ENCODE assay signal across 14 cellular contexts in genomic region chr4:74969507-74970474, GRCh38. TPM values are rescaled to one million over a fixed set of nuclear protein-coding genes. Genes with fewer than 3 reads are reported as not detected.
A peak's percentile ranks its signal among the peaks of the same experiment; 100 is the strongest.
DNase-seq lines count a peak whose midpoint lies in the region; ATAC-seq and TF ChIP-seq lines count a peak whose summit lies in the region.
"Had no signal": no experiment of that assay in that cellular context is flagged by ENCODE, and none has a peak within 500 bp of the region (broad histone marks: within the 10 kb centered on the region; RNA-seq: fewer than 3 reads in every experiment).

No MANE protein-coding gene starts in this region.

- H3K27ac ChIP-seq in C4-2B (no peak overlapping the region), foreskin keratinocyte (no peak overlapping the region)
- H3K27ac ChIP-seq: GM23248 had no signal

- H3K27ac Mint-ChIP-seq in neural crest cell (ENCODE audit: unreplicated experiment), result no peak overlapping the region
- peak overlapping the region in 1 of 2 donors; percentile 55 for H3K27ac Mint-ChIP-seq in activated naive CD4-positive, alpha-beta T cell treated with anti-CD3 and anti-CD28 coated beads, Interleukin-2, amount 50 U/mL, for 72 hours
- H3K27ac Mint-ChIP-seq: activated naive CD8-positive, alpha-beta T cell treated with anti-CD3 and anti-CD28 coated beads, Interleukin-2, amount 50 U/mL, for 24 hours had no signal

- no peaks in the 10 kb centered on the region for H3K9me3 Mint-ChIP-seq in neural crest cell
- H3K9me3 Mint-ChIP-seq in activated naive CD4-positive, alpha-beta T cell treated with anti-CD3 and anti-CD28 coated beads, Interleukin-2, amount 50 U/mL, for 72 hours, result peaks cover 5% of the 10 kb centered on the region in 2 donors

- TF ChIP-seq CTCF in C4-2B (conservative IDR thresholded peaks at IDR 0.05) (peak; percentile 38), foreskin keratinocyte (conservative IDR thresholded peaks at IDR 0.05) (peak; percentile 27), neural crest cell (conservative IDR thresholded peaks at IDR 0.05) (peak; percentile 36)

- peaks cover 2% of the 10 kb centered on the region for H3K27me3 ChIP-seq in foreskin keratinocyte

- H3K4me3 Mint-ChIP-seq in neural crest cell, result no peak overlapping the region
- H3K4me3 Mint-ChIP-seq: activated naive CD8-positive, alpha-beta T cell treated with anti-CD3 and anti-CD28 coated beads, Interleukin-2, amount 50 U/mL, for 24 hours had no signal

- no peaks in the 10 kb centered on the region for H3K4me1 Mint-ChIP-seq in neural crest cell
- H3K4me1 Mint-ChIP-seq: activated naive CD8-positive, alpha-beta T cell treated with anti-CD3 and anti-CD28 coated beads, Interleukin-2, amount 50 U/mL, for 24 hours had no signal

- no peaks in the 10 kb centered on the region for H3K4me1 ChIP-seq in foreskin keratinocyte

- peak; percentile 0 for DNase-seq in NCI-H69 (lab: John Stamatoyannopoulos, UW)
- no peak for DNase-seq in foreskin keratinocyte
- no peak for DNase-seq in neural crest cell (ENCODE audit: low read depth, low spot score)
- DNase-seq in SHP77 treated with DMSO at 0.1 percent for 48 hours (lab: John Stamatoyannopoulos, UW), result no peak
- no peak for DNase-seq in activated naive CD4-positive, alpha-beta T cell treated with anti-CD3 and anti-CD28 coated beads, Interleukin-2, amount 50 U/mL, for 72 hours (ENCODE audit: low spot score in 2 of 2)
- no peak for DNase-seq in NCI-H1092 treated with DMSO at 0.1 percent for 48 hours (lab: John Stamatoyannopoulos, UW)
- no peak for DNase-seq in HPDE6-E6E7 (ENCODE audit: extremely low spot score)
- DNase-seq: activated CD8-positive, alpha-beta memory T cell treated with anti-CD3 and anti-CD28 coated beads for 24 hours; activated naive CD8-positive, alpha-beta T cell treated with anti-CD3 and anti-CD28 coated beads, Interleukin-2, amount 50 U/mL, for 24 hours; GF-D8; GM23248; NCI-H526 treated with DMSO at 0.1 percent for 48 hours had no signal

- peak; percentile 65 for ATAC-seq in foreskin keratinocyte
- no peak for ATAC-seq in activated naive CD4-positive, alpha-beta T cell treated with anti-CD3 and anti-CD28 coated beads, Interleukin-2, amount 50 U/mL, for 72 hours
- ATAC-seq: activated naive CD8-positive, alpha-beta T cell treated with anti-CD3 and anti-CD28 coated beads, Interleukin-2, amount 50 U/mL, for 24 hours had no signal

- no peaks in the 10 kb centered on the region for H3K36me3 Mint-ChIP-seq in neural crest cell (ENCODE audit: low read depth)
- H3K36me3 Mint-ChIP-seq in activated naive CD4-positive, alpha-beta T cell treated with anti-CD3 and anti-CD28 coated beads, Interleukin-2, amount 50 U/mL, for 72 hours, result peaks cover 0 to under 1% of the 10 kb centered on the region in 2 donors

- no peaks in the 10 kb centered on the region for H3K27me3 Mint-ChIP-seq in neural crest cell (ENCODE audit: low read depth)
- H3K27me3 Mint-ChIP-seq: activated naive CD8-positive, alpha-beta T cell treated with anti-CD3 and anti-CD28 coated beads, Interleukin-2, amount 50 U/mL, for 24 hours had no signal

RNA-seq across cellular contexts. Expression of gene PARM1, which starts 36.9 kb away (rescaled TPM):
- 0.07 and 0.10 TPM in 2 replicates for total RNA-seq in foreskin keratinocyte
- polyA plus RNA-seq in foreskin keratinocyte, result 0.02 TPM in 2 replicates
- 0.73 and 0.96 TPM in 2 replicates for total RNA-seq in neural crest cell
- not detected for total RNA-seq in activated naive CD4-positive, alpha-beta T cell treated with anti-CD3 and anti-CD28 coated beads, Interleukin-2, amount 50 U/mL, for 72 hours
- total RNA-seq: GM23248; T-helper 1 cell treated with Interleukin-12 subunit alpha and Interleukin-12 subunit beta and Interleukin-4 antibody, amounts not matched to agents 30 ng/mL and 1 ng/mL, for 36 hours had no signal
